Comparison of ENCODE assay signal across 3 cellular contexts in the genomic region with DNA sequence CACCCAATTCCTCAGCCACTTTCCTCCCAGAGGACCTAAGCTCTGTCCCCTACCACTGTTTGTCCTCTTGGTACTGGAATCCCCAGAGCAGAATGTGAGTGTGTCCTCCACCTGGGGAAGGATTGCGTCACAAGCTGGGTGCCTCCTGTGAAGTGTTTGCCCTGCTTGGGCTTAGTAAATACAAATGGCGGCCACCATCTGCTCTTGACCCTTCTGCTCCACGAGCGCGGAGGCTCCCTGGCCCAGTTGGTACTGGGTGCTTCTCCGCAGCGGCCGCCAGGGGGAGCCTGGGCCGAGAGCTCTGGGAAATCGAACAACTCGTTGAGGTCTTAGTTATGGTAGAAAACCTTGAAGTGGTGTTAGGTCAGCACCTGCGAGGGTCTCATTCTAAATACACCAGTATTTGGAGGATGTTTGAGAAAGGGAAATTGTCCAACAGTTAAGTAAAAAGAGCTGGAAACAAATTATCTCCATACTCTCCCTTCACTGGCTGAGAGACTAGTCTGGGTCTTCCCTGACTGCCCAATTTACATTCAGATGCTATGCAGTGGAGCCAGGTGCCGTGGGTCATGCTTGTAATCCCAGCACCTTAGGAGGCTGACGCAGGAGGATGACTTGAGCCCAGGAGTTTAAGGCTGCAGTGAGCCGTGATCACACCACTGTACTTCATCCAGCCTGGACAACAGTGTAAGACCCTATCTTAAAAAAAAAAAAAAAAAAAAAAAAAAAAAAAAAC.
TF ChIP-seq lines count a peak whose summit lies in the region.

No MANE protein-coding gene starts in this region.

TF ChIP-seq in SK-N-SH, 30 proteins besides CTCF, POLR2A, EP300 and RAD21 (continued from another document):
- TF ChIP-seq TCF12 (IDR thresholded peaks at IDR 0.05) (no peak), FOSL2 (IDR thresholded peaks at IDR 0.05; ENCODE audit: borderline replicate concordance, low read depth) (no peak), RXRA (IDR thresholded peaks at IDR 0.05; ENCODE audit: borderline replicate concordance, low read depth) (no peak), ELF1 (IDR thresholded peaks at IDR 0.05) (no peak), PBX3 (IDR thresholded peaks at IDR 0.05) (no peak), FOXM1 (IDR thresholded peaks at IDR 0.05; ENCODE audit: low read depth) (no peak), TEAD4 (IDR thresholded peaks at IDR 0.05; ENCODE audit: borderline replicate concordance, insufficient read depth) (no peak), MEF2A (IDR thresholded peaks at IDR 0.05; ENCODE audit: borderline replicate concordance, low read depth) (no peak), FOXJ3 (CRISPR knock-in tag; IDR thresholded peaks at IDR 0.05) (no peak)
- TF ChIP-seq, protein P1, sequence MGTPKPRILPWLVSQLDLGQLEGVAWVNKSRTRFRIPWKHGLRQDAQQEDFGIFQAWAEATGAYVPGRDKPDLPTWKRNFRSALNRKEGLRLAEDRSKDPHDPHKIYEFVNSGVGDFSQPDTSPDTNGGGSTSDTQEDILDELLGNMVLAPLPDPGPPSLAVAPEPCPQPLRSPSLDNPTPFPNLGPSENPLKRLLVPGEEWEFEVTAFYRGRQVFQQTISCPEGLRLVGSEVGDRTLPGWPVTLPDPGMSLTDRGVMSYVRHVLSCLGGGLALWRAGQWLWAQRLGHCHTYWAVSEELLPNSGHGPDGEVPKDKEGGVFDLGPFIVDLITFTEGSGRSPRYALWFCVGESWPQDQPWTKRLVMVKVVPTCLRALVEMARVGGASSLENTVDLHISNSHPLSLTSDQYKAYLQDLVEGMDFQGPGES (IDR thresholded peaks at IDR 0.05; ENCODE audit: low read depth, low read length) = no peak

TF ChIP-seq in SK-N-SH treated with all-trans-retinoic acid at 6 μM for 48 hours, 23 proteins besides CTCF, POLR2A, EP300 and RAD21 (continued from another document):
- TF ChIP-seq OSR1 (CRISPR knock-in tag; IDR thresholded peaks at IDR 0.05) = no peak
- no peak for TF ChIP-seq ZFP3 (CRISPR knock-in tag; IDR thresholded peaks at IDR 0.05)
- TF ChIP-seq, protein P2, sequence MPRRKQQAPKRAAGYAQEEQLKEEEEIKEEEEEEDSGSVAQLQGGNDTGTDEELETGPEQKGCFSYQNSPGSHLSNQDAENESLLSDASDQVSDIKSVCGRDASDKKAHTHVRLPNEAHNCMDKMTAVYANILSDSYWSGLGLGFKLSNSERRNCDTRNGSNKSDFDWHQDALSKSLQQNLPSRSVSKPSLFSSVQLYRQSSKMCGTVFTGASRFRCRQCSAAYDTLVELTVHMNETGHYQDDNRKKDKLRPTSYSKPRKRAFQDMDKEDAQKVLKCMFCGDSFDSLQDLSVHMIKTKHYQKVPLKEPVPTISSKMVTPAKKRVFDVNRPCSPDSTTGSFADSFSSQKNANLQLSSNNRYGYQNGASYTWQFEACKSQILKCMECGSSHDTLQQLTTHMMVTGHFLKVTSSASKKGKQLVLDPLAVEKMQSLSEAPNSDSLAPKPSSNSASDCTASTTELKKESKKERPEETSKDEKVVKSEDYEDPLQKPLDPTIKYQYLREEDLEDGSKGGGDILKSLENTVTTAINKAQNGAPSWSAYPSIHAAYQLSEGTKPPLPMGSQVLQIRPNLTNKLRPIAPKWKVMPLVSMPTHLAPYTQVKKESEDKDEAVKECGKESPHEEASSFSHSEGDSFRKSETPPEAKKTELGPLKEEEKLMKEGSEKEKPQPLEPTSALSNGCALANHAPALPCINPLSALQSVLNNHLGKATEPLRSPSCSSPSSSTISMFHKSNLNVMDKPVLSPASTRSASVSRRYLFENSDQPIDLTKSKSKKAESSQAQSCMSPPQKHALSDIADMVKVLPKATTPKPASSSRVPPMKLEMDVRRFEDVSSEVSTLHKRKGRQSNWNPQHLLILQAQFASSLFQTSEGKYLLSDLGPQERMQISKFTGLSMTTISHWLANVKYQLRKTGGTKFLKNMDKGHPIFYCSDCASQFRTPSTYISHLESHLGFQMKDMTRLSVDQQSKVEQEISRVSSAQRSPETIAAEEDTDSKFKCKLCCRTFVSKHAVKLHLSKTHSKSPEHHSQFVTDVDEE (CRISPR knock-in tag; IDR thresholded peaks at IDR 0.05) = no peak
- no peak for TF ChIP-seq PATZ1 (CRISPR knock-in tag; IDR thresholded peaks at IDR 0.05; ENCODE audit: borderline replicate concordance)
- TF ChIP-seq PPARA (CRISPR knock-in tag; IDR thresholded peaks at IDR 0.05; ENCODE audit: borderline replicate concordance) = no peak
- TF ChIP-seq SNAI2 (CRISPR knock-in tag; IDR thresholded peaks at IDR 0.05) = no peak
- TF ChIP-seq POU6F1 (CRISPR knock-in tag; IDR thresholded peaks at IDR 0.05; ENCODE audit: borderline replicate concordance, low read depth) = no peak
- no peak for TF ChIP-seq CSDC2 (CRISPR knock-in tag; IDR thresholded peaks at IDR 0.05)
- no peak for TF ChIP-seq ARNTL (CRISPR knock-in tag; IDR thresholded peaks at IDR 0.05; ENCODE audit: borderline replicate concordance, low read depth)

TF ChIP-seq in H1, 55 proteins besides CTCF, POLR2A, EP300 and RAD21 (continued from another document and continues in another):
- TF ChIP-seq, protein P3, sequence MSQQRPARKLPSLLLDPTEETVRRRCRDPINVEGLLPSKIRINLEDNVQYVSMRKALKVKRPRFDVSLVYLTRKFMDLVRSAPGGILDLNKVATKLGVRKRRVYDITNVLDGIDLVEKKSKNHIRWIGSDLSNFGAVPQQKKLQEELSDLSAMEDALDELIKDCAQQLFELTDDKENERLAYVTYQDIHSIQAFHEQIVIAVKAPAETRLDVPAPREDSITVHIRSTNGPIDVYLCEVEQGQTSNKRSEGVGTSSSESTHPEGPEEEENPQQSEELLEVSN (IDR thresholded peaks at IDR 0.05) = peak; percentile 44; the same call in 1 of the 2 replicates
- no peak for TF ChIP-seq BRCA1 (IDR thresholded peaks at IDR 0.05; ENCODE audit: low read depth, low read length)
- TF ChIP-seq JUND (IDR thresholded peaks at IDR 0.05; ENCODE audit: low read length) = no peak
- TF ChIP-seq GTF2F1 (IDR thresholded peaks at IDR 0.05; ENCODE audit: borderline replicate concordance, low read depth, low read length) = no peak
- no peak for TF ChIP-seq HDAC6 (IDR thresholded peaks at IDR 0.05; ENCODE audit: low read depth, low read length)
- no peak for TF ChIP-seq TBP (IDR thresholded peaks at IDR 0.05; ENCODE audit: low read depth, low read length)
- TF ChIP-seq CEBPB (IDR thresholded peaks at IDR 0.05; ENCODE audit: low read depth, low read length) = peak; percentile 89
- TF ChIP-seq SIRT6 (IDR thresholded peaks at IDR 0.05; ENCODE audit: low read length) = no peak
- TF ChIP-seq CTBP2 (IDR thresholded peaks at IDR 0.05; ENCODE audit: borderline replicate concordance, insufficient read depth, insufficient read length, low read length) = no peak
- TF ChIP-seq MAFK (IDR thresholded peaks at IDR 0.05; ENCODE audit: low read depth, low read length) = no peak
- TF ChIP-seq KDM5A (IDR thresholded peaks at IDR 0.05; ENCODE audit: low read length) = no peak
- no peak for TF ChIP-seq SP4 (IDR thresholded peaks at IDR 0.05; ENCODE audit: low read length)
- TF ChIP-seq PHF8 (conservative IDR thresholded peaks at IDR 0.05; ENCODE audit: low read depth, low read length) = no peak
- no peak for TF ChIP-seq KDM4A (IDR thresholded peaks at IDR 0.05; ENCODE audit: low read depth, low read length, severe bottlenecking)
- no peak for TF ChIP-seq SIX5 (IDR thresholded peaks at IDR 0.05; ENCODE audit: low read depth, low read length)
- no peak for TF ChIP-seq CHD7 (IDR thresholded peaks at IDR 0.05; ENCODE audit: insufficient replicate concordance, low read length)
- TF ChIP-seq TAF1 (IDR thresholded peaks at IDR 0.05; ENCODE audit: low read depth, low read length) = no peak
- 0 out of 2 replicates have a peak, but pooled peaks have one; percentile 18 for TF ChIP-seq POU5F1 (IDR thresholded peaks at IDR 0.05; ENCODE audit: low read depth, low read length)
- TF ChIP-seq MAX (IDR thresholded peaks at IDR 0.05) = 0 out of 2 replicates have a peak, but pooled peaks have one; percentile 45
- no peak for TF ChIP-seq CREB1 (IDR thresholded peaks at IDR 0.05)
- TF ChIP-seq KDM1A (IDR thresholded peaks at IDR 0.05; ENCODE audit: borderline replicate concordance, low read length) = no peak
- TF ChIP-seq SRF (IDR thresholded peaks at IDR 0.05; ENCODE audit: low read depth, low read length) = no peak
- no peak for TF ChIP-seq TAF7 (optimal IDR thresholded peaks at IDR 0.05; ENCODE audit: borderline replicate concordance, low read depth, low read length)
- no peak for TF ChIP-seq CBX5 (IDR thresholded peaks at IDR 0.05; ENCODE audit: low read depth, low read length)
- TF ChIP-seq TCF12 (IDR thresholded peaks at IDR 0.05; ENCODE audit: low read depth, low read length) = 0 out of 2 replicates have a peak, but pooled peaks have one; percentile 28
- no peak for TF ChIP-seq BCL11A (IDR thresholded peaks at IDR 0.05; ENCODE audit: low read depth in 2 of 2, low read length in 2 of 2)
- TF ChIP-seq RFX5 (IDR thresholded peaks at IDR 0.05; ENCODE audit: borderline replicate concordance, low read depth, low read length) = no peak
- TF ChIP-seq HDAC2 (IDR thresholded peaks at IDR 0.05; ENCODE audit: borderline replicate concordance in 1 of 2, low read depth in 2 of 2, low read length in 2 of 2) = no peak
- no peak for TF ChIP-seq SP2 (IDR thresholded peaks at IDR 0.05; ENCODE audit: low read length)
- TF ChIP-seq NANOG (IDR thresholded peaks at IDR 0.05; ENCODE audit: insufficient read depth, low read depth, low read length, poor library complexity, severe bottlenecking) = peak; percentile 30
- peak; percentile 90 for TF ChIP-seq YY1 (IDR thresholded peaks at IDR 0.05; ENCODE audit: low read depth, low read length)
- no peak for TF ChIP-seq CBX8 (IDR thresholded peaks at IDR 0.05; ENCODE audit: borderline replicate concordance, low read depth, low read length)
- no peak for TF ChIP-seq JUN (IDR thresholded peaks at IDR 0.05; ENCODE audit: low read depth, low read length)
- TF ChIP-seq, protein P4, sequence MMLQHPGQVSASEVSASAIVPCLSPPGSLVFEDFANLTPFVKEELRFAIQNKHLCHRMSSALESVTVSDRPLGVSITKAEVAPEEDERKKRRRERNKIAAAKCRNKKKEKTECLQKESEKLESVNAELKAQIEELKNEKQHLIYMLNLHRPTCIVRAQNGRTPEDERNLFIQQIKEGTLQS (IDR thresholded peaks at IDR 0.05; ENCODE audit: insufficient read depth, low read depth, low read length) = no peak
